In the genomic region with DNA sequence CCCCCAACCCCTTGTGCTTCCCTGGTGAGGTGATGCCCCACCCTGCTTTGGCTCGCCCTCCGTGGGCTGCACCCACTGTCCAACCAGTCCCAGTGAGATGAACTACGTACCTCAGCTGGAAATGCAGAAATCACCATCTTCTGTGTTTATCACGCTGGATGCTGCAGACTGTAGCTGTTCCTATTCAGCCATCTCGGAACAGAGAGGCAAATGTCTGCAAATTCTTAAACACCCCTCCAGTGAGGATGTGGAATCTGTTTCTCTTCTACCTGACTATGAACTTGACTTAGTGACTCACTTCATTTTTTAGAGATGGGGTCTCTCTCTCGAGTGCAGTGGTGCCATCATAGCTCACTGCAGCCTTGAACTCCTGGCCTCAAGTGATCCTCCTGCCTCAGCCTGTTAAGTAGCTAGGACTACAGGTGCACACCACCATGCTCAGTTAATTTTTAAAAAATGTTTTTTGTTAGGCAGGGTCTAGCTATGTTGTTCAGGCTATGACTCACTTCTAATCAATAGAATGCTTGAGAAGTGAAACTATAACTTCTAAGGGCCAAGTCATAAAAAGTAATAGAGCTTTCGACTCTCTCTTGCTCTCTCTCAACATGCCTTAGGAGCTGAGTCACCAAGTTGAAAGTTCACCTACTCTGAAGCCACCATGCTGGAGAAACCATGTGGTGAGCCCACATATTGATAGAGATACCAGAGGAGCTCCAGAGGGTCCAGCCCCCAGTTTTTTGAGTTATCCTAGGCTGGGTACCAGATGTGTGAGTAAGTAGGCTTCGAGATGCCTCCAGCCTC, we compare ENCODE assay signal across 9 cellular contexts. TPM values are rescaled to one million over a fixed set of nuclear protein-coding genes. Genes with fewer than 3 reads are reported as not detected.
DNase-seq lines count a peak whose midpoint lies in the region; ATAC-seq lines count a peak whose summit lies in the region.
"Had no signal": no experiment of that assay in that cellular context is flagged by ENCODE, and none has a peak within 500 bp of the region (broad histone marks: within the 10 kb centered on the region; RNA-seq: fewer than 3 reads in every experiment).

No MANE protein-coding gene starts in this region.

- CTCF ChIA-PET in activated CD8-positive, alpha-beta memory T cell treated with anti-CD3 and anti-CD28 coated beads, Interleukin-2, amount 10 ng/mL, durations not matched to agents 7 days and 5 days (lab: Charles Lee), result interaction anchor here (0.9 to 1.7 kb wide), 4 partner anchors 9 to 276 kb away, joined by 3 to 18 read pairs (median 3); no protein-coding TSS in a partner anchor

- H3K9me3 Mint-ChIP-seq in activated CD8-positive, alpha-beta memory T cell treated with anti-CD3 and anti-CD28 coated beads, Interleukin-2, amount 10 ng/mL, durations not matched to agents 7 days and 5 days (ENCODE audit: low read depth), result peaks cover 4% of the 10 kb centered on the region
- H3K9me3 Mint-ChIP-seq in stimulated activated memory B cell treated with anti-CD40 and anti-IgM and Interleukin-4, amounts not matched to agents 10 μg/mL and 1 μg/mL and 100 μg/mL, for 72 hours, result peaks cover 5% of the 10 kb centered on the region

- H3K36me3 Mint-ChIP-seq in activated CD8-positive, alpha-beta memory T cell treated with anti-CD3 and anti-CD28 coated beads, Interleukin-2, amount 10 ng/mL, durations not matched to agents 7 days and 5 days, result peaks cover 8% of the 10 kb centered on the region
- no peaks in the 10 kb centered on the region for H3K36me3 Mint-ChIP-seq in stimulated activated memory B cell treated with anti-CD40 and anti-IgM and Interleukin-4, amounts not matched to agents 10 μg/mL and 1 μg/mL and 100 μg/mL, for 72 hours

- H3K4me1 ChIP-seq in adipocyte (ENCODE audit: control insufficient read depth, insufficient read depth, low read length), result peaks cover 6% of the 10 kb centered on the region
- H3K4me1 ChIP-seq: BLaER1 had no signal

- H3K27me3 ChIP-seq in adipocyte (replicated peaks; ENCODE audit: control insufficient read depth, insufficient read depth, low read length), result no peaks in the 10 kb centered on the region
- H3K27me3 ChIP-seq: BLaER1 had no signal

- peak; percentile 96 for ATAC-seq in activated CD8-positive, alpha-beta memory T cell treated with anti-CD3 and anti-CD28 coated beads, Interleukin-2, amount 10 ng/mL, durations not matched to agents 7 days and 5 days
- peak; percentile 86 for ATAC-seq in HG03575 (IDR thresholded peaks at IDR 0.05; ENCODE audit: extremely low read depth, insufficient number of reproducible peaks, low FRiP score, unreplicated experiment)
- peak; percentile 27 for ATAC-seq in stimulated activated memory B cell treated with anti-CD40 and anti-IgM and Interleukin-4, amounts not matched to agents 10 μg/mL and 1 μg/mL and 100 μg/mL, for 72 hours

- no peaks in the 10 kb centered on the region for H3K36me3 ChIP-seq in adipocyte (ENCODE audit: control insufficient read depth, insufficient read depth, low read length, severe bottlenecking)
- H3K36me3 ChIP-seq: BLaER1 had no signal

- H3K27me3 Mint-ChIP-seq in activated CD8-positive, alpha-beta memory T cell treated with anti-CD3 and anti-CD28 coated beads, Interleukin-2, amount 10 ng/mL, durations not matched to agents 7 days and 5 days, result peaks cover 3% of the 10 kb centered on the region
- no peaks in the 10 kb centered on the region for H3K27me3 Mint-ChIP-seq in stimulated activated memory B cell treated with anti-CD40 and anti-IgM and Interleukin-4, amounts not matched to agents 10 μg/mL and 1 μg/mL and 100 μg/mL, for 72 hours

- no peak overlapping the region for H3K9ac ChIP-seq in adipocyte (ENCODE audit: low read length)
- H3K9ac ChIP-seq: BLaER1 had no signal

- DNase-seq in activated CD8-positive, alpha-beta memory T cell treated with anti-CD3 and anti-CD28 coated beads, Interleukin-2, amount 10 ng/mL, durations not matched to agents 7 days and 5 days, result peak; percentile 55
- DNase-seq in activated CD8-positive, alpha-beta memory T cell treated with anti-CD3 and anti-CD28 coated beads for 24 hours, result no peak
- DNase-seq in adipocyte (ENCODE audit: low read depth), result peak; percentile 20
- DNase-seq in GF-D8 (lab: John Stamatoyannopoulos, UW), result no peak
- DNase-seq in CD1c-positive myeloid dendritic cell (ENCODE audit: extremely low spot score), result no peak
- no peak for DNase-seq in nucleus accumbens (lab: John Stamatoyannopoulos, UW)

- H3K27ac Mint-ChIP-seq in activated CD8-positive, alpha-beta memory T cell treated with anti-CD3 and anti-CD28 coated beads, Interleukin-2, amount 10 ng/mL, durations not matched to agents 7 days and 5 days, result no peak overlapping the region
- H3K27ac Mint-ChIP-seq in stimulated activated memory B cell treated with anti-CD40 and anti-IgM and Interleukin-4, amounts not matched to agents 10 μg/mL and 1 μg/mL and 100 μg/mL, for 72 hours, result peak overlapping the region; percentile 27

- peaks cover 15% of the 10 kb centered on the region for H3K4me1 Mint-ChIP-seq in activated CD8-positive, alpha-beta memory T cell treated with anti-CD3 and anti-CD28 coated beads, Interleukin-2, amount 10 ng/mL, durations not matched to agents 7 days and 5 days
- no peaks in the 10 kb centered on the region for H3K4me1 Mint-ChIP-seq in stimulated activated memory B cell treated with anti-CD40 and anti-IgM and Interleukin-4, amounts not matched to agents 10 μg/mL and 1 μg/mL and 100 μg/mL, for 72 hours

- no peak overlapping the region for H3K4me3 Mint-ChIP-seq in activated CD8-positive, alpha-beta memory T cell treated with anti-CD3 and anti-CD28 coated beads, Interleukin-2, amount 10 ng/mL, durations not matched to agents 7 days and 5 days
- no peak overlapping the region for H3K4me3 Mint-ChIP-seq in stimulated activated memory B cell treated with anti-CD40 and anti-IgM and Interleukin-4, amounts not matched to agents 10 μg/mL and 1 μg/mL and 100 μg/mL, for 72 hours

- no peak overlapping the region for H3K4me3 ChIP-seq in adipocyte (ENCODE audit: low read length)
- H3K4me3 ChIP-seq: BLaER1 had no signal

- H3K9me3 ChIP-seq in adipocyte (ENCODE audit: control insufficient read depth, low read length), result no peaks in the 10 kb centered on the region

RNA-seq across cellular contexts. Expression of a gene that starts 11.5 kb away (rescaled TPM):
- 100 to 1,000 TPM; 133 to 194 TPM for total RNA-seq in activated CD8-positive, alpha-beta memory T cell treated with anti-CD3 and anti-CD28 coated beads, Interleukin-2, amount 10 ng/mL, durations not matched to agents 7 days and 5 days

Comparison
In these comparisons a context has a peak if more than half of its experiments do, and no peak if none do; other contexts are left out.
1. DNase-seq: peak in activated CD8-positive, alpha-beta memory T cell treated with anti-CD3 and anti-CD28 coated beads, Interleukin-2, amount 10 ng/mL, durations not matched to agents 7 days and 5 days (single experiment) and adipocyte (single experiment); none in activated CD8-positive, alpha-beta memory T cell treated with anti-CD3 and anti-CD28 coated beads for 24 hours (single experiment), GF-D8 (single experiment), CD1c-positive myeloid dendritic cell (single experiment) and nucleus accumbens (0 of 56).
2. ATAC-seq: peak in every context shown above with its lines; median percentile 96 in activated CD8-positive, alpha-beta memory T cell treated with anti-CD3 and anti-CD28 coated beads, Interleukin-2, amount 10 ng/mL, durations not matched to agents 7 days and 5 days; 86 in HG03575; 27 in stimulated activated memory B cell treated with anti-CD40 and anti-IgM and Interleukin-4, amounts not matched to agents 10 μg/mL and 1 μg/mL and 100 μg/mL, for 72 hours.